In genomic region chr3:133892546-133893231, GRCh38 we compare ENCODE assay signal across 1 cellular context.
TF ChIP-seq lines count a peak whose summit lies in the region.

No MANE protein-coding gene starts in this region.

TF ChIP-seq in K562, 482 proteins besides CTCF, POLR2A, EP300 and RAD21 (continued from another document and continues in another):
- TF ChIP-seq, protein P1, sequence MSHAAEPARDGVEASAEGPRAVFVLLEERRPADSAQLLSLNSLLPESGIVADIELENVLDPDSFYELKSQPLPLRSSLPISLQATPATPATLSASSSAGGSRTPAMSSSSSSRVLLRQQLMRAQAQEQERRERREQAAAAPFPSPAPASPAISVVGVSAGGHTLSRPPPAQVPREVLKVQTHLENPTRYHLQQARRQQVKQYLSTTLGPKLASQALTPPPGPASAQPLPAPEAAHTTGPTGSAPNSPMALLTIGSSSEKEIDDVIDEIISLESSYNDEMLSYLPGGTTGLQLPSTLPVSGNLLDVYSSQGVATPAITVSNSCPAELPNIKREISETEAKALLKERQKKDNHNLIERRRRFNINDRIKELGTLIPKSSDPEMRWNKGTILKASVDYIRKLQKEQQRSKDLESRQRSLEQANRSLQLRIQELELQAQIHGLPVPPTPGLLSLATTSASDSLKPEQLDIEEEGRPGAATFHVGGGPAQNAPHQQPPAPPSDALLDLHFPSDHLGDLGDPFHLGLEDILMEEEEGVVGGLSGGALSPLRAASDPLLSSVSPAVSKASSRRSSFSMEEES (CRISPR knock-in tag; IDR thresholded peaks at IDR 0.05), result no peak
- no peak for TF ChIP-seq ZNF449 (CRISPR knock-in tag; IDR thresholded peaks at IDR 0.05)
- TF ChIP-seq DACH1 (IDR thresholded peaks at IDR 0.05; ENCODE audit: partially characterized antibody), result peak; percentile 55
- TF ChIP-seq CREBBP (IDR thresholded peaks at IDR 0.05; ENCODE audit: low read depth, low read length), result no peak
- TF ChIP-seq, protein P2, sequence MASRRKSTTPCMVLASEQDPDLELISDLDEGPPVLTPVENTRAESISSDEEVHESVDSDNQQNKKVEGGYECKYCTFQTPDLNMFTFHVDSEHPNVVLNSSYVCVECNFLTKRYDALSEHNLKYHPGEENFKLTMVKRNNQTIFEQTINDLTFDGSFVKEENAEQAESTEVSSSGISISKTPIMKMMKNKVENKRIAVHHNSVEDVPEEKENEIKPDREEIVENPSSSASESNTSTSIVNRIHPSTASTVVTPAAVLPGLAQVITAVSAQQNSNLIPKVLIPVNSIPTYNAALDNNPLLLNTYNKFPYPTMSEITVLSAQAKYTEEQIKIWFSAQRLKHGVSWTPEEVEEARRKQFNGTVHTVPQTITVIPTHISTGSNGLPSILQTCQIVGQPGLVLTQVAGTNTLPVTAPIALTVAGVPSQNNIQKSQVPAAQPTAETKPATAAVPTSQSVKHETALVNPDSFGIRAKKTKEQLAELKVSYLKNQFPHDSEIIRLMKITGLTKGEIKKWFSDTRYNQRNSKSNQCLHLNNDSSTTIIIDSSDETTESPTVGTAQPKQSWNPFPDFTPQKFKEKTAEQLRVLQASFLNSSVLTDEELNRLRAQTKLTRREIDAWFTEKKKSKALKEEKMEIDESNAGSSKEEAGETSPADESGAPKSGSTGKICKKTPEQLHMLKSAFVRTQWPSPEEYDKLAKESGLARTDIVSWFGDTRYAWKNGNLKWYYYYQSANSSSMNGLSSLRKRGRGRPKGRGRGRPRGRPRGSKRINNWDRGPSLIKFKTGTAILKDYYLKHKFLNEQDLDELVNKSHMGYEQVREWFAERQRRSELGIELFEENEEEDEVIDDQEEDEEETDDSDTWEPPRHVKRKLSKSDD (conservative IDR thresholded peaks at IDR 0.05; ENCODE audit: low read length), result no peak
- no peak for TF ChIP-seq EWSR1 (IDR thresholded peaks at IDR 0.05; ENCODE audit: borderline replicate concordance, low read depth, partially characterized antibody)
- TF ChIP-seq TAF9B (IDR thresholded peaks at IDR 0.05; ENCODE audit: partially characterized antibody), result no peak
- TF ChIP-seq NCOA6 (IDR thresholded peaks at IDR 0.05), result no peak
- TF ChIP-seq SIN3A (IDR thresholded peaks at IDR 0.05; ENCODE audit: borderline replicate concordance in 2 of 2, control insufficient read depth in 1 of 2, low read depth in 2 of 2, low read length in 2 of 2), result no peak
- TF ChIP-seq ZNF57 (CRISPR knock-in tag; IDR thresholded peaks at IDR 0.05), result no peak
- TF ChIP-seq ARID1B (IDR thresholded peaks at IDR 0.05), result peak; percentile 88
- no peak for TF ChIP-seq POLR2B (IDR thresholded peaks at IDR 0.05; ENCODE audit: low read depth, partially characterized antibody)
- TF ChIP-seq JUNB (CRISPR knock-in tag; conservative IDR thresholded peaks at IDR 0.05), result no peak
- TF ChIP-seq ZNF274 (IDR thresholded peaks at IDR 0.05; ENCODE audit: borderline replicate concordance, low read depth, low read length), result no peak
- no peak for TF ChIP-seq ZBTB43 (CRISPR knock-in tag; IDR thresholded peaks at IDR 0.05)
- TF ChIP-seq FOXM1 (IDR thresholded peaks at IDR 0.05; ENCODE audit: low read depth), result no peak
- no peak for TF ChIP-seq FOXM1 (CRISPR knock-in tag; IDR thresholded peaks at IDR 0.05; ENCODE audit: low read depth)
- TF ChIP-seq, protein P3, sequence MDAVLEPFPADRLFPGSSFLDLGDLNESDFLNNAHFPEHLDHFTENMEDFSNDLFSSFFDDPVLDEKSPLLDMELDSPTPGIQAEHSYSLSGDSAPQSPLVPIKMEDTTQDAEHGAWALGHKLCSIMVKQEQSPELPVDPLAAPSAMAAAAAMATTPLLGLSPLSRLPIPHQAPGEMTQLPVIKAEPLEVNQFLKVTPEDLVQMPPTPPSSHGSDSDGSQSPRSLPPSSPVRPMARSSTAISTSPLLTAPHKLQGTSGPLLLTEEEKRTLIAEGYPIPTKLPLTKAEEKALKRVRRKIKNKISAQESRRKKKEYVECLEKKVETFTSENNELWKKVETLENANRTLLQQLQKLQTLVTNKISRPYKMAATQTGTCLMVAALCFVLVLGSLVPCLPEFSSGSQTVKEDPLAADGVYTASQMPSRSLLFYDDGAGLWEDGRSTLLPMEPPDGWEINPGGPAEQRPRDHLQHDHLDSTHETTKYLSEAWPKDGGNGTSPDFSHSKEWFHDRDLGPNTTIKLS (IDR thresholded peaks at IDR 0.05; ENCODE audit: borderline replicate concordance, low read depth), result no peak
- TF ChIP-seq, protein P4, sequence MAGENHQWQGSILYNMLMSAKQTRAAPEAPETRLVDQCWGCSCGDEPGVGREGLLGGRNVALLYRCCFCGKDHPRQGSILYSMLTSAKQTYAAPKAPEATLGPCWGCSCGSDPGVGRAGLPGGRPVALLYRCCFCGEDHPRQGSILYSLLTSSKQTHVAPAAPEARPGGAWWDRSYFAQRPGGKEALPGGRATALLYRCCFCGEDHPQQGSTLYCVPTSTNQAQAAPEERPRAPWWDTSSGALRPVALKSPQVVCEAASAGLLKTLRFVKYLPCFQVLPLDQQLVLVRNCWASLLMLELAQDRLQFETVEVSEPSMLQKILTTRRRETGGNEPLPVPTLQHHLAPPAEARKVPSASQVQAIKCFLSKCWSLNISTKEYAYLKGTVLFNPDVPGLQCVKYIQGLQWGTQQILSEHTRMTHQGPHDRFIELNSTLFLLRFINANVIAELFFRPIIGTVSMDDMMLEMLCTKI (IDR thresholded peaks at IDR 0.05; ENCODE audit: partially characterized antibody), result no peak
- TF ChIP-seq, protein P5, sequence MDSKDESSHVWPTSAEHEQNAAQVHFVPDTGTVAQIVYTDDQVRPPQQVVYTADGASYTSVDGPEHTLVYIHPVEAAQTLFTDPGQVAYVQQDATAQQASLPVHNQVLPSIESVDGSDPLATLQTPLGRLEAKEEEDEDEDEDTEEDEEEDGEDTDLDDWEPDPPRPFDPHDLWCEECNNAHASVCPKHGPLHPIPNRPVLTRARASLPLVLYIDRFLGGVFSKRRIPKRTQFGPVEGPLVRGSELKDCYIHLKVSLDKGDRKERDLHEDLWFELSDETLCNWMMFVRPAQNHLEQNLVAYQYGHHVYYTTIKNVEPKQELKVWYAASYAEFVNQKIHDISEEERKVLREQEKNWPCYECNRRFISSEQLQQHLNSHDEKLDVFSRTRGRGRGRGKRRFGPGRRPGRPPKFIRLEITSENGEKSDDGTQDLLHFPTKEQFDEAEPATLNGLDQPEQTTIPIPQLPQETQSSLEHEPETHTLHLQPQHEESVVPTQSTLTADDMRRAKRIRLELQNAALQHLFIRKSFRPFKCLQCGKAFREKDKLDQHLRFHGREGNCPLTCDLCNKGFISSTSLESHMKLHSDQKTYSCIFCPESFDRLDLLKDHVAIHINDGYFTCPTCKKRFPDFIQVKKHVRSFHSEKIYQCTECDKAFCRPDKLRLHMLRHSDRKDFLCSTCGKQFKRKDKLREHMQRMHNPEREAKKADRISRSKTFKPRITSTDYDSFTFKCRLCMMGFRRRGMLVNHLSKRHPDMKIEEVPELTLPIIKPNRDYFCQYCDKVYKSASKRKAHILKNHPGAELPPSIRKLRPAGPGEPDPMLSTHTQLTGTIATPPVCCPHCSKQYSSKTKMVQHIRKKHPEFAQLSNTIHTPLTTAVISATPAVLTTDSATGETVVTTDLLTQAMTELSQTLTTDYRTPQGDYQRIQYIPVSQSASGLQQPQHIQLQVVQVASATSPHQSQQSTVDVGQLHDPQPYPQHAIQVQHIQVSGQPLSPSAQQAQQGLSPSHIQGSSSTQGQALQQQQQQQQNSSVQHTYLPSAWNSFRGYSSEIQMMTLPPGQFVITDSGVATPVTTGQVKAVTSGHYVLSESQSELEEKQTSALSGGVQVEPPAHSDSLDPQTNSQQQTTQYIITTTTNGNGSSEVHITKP (IDR thresholded peaks at IDR 0.05; ENCODE audit: partially characterized antibody), result no peak
- no peak for TF ChIP-seq ELF2 (CRISPR knock-in tag; IDR thresholded peaks at IDR 0.05)
- TF ChIP-seq NCOR1 (IDR thresholded peaks at IDR 0.05), result peak; percentile 78
- no peak for TF ChIP-seq SIX5 (IDR thresholded peaks at IDR 0.05; ENCODE audit: borderline replicate concordance in 1 of 2, insufficient read depth in 1 of 2, low read depth in 1 of 2, low read length in 2 of 2)
- TF ChIP-seq, protein P6, sequence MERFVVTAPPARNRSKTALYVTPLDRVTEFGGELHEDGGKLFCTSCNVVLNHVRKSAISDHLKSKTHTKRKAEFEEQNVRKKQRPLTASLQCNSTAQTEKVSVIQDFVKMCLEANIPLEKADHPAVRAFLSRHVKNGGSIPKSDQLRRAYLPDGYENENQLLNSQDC (CRISPR knock-in tag; IDR thresholded peaks at IDR 0.05), result no peak
- peak; percentile 45; the same call in 1 of the 2 replicates for TF ChIP-seq CXXC5 (CRISPR knock-in tag; IDR thresholded peaks at IDR 0.05)
- TF ChIP-seq MTA2 (IDR thresholded peaks at IDR 0.05; ENCODE audit: low read depth), result peak; percentile 59; the same call in 1 of the 2 replicates
- no peak for TF ChIP-seq TAF1 (IDR thresholded peaks at IDR 0.05; ENCODE audit: control insufficient read depth, extremely low read depth, insufficient read depth, low read length, severe bottlenecking)
- TF ChIP-seq IRF2 (CRISPR knock-in tag; IDR thresholded peaks at IDR 0.05), result no peak
- TF ChIP-seq SIN3B (IDR thresholded peaks at IDR 0.05; ENCODE audit: low read depth), result no peak
- TF ChIP-seq STAT5A (IDR thresholded peaks at IDR 0.05; ENCODE audit: borderline replicate concordance, low read length), result peak; percentile 32; the same call in 1 of the 2 replicates
- TF ChIP-seq ETS2 (tag; IDR thresholded peaks at IDR 0.05; ENCODE audit: borderline replicate concordance, poor library complexity, severe bottlenecking), result no peak
- TF ChIP-seq, protein P7, sequence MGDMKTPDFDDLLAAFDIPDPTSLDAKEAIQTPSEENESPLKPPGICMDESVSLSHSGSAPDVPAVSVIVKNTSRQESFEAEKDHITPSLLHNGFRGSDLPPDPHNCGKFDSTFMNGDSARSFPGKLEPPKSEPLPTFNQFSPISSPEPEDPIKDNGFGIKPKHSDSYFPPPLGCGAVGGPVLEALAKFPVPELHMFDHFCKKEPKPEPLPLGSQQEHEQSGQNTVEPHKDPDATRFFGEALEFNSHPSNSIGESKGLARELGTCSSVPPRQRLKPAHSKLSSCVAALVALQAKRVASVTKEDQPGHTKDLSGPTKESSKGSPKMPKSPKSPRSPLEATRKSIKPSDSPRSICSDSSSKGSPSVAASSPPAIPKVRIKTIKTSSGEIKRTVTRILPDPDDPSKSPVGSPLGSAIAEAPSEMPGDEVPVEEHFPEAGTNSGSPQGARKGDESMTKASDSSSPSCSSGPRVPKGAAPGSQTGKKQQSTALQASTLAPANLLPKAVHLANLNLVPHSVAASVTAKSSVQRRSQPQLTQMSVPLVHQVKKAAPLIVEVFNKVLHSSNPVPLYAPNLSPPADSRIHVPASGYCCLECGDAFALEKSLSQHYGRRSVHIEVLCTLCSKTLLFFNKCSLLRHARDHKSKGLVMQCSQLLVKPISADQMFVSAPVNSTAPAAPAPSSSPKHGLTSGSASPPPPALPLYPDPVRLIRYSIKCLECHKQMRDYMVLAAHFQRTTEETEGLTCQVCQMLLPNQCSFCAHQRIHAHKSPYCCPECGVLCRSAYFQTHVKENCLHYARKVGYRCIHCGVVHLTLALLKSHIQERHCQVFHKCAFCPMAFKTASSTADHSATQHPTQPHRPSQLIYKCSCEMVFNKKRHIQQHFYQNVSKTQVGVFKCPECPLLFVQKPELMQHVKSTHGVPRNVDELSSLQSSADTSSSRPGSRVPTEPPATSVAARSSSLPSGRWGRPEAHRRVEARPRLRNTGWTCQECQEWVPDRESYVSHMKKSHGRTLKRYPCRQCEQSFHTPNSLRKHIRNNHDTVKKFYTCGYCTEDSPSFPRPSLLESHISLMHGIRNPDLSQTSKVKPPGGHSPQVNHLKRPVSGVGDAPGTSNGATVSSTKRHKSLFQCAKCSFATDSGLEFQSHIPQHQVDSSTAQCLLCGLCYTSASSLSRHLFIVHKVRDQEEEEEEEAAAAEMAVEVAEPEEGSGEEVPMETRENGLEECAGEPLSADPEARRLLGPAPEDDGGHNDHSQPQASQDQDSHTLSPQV (IDR thresholded peaks at IDR 0.05), result peak; percentile 38; the same call in 1 of the 2 replicates
- TF ChIP-seq SREBF2 (CRISPR knock-in tag; IDR thresholded peaks at IDR 0.05), result no peak
- TF ChIP-seq, protein P8, sequence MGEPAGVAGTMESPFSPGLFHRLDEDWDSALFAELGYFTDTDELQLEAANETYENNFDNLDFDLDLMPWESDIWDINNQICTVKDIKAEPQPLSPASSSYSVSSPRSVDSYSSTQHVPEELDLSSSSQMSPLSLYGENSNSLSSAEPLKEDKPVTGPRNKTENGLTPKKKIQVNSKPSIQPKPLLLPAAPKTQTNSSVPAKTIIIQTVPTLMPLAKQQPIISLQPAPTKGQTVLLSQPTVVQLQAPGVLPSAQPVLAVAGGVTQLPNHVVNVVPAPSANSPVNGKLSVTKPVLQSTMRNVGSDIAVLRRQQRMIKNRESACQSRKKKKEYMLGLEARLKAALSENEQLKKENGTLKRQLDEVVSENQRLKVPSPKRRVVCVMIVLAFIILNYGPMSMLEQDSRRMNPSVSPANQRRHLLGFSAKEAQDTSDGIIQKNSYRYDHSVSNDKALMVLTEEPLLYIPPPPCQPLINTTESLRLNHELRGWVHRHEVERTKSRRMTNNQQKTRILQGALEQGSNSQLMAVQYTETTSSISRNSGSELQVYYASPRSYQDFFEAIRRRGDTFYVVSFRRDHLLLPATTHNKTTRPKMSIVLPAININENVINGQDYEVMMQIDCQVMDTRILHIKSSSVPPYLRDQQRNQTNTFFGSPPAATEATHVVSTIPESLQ (CRISPR knock-in tag; IDR thresholded peaks at IDR 0.05), result no peak
- peak in 1 of 2 experiments; percentile 41; a peak in 1 of 4 replicates for TF ChIP-seq MNT (conservative IDR thresholded peaks at IDR 0.05)
